22 cellular contexts compared by ENCODE assay signal in genomic region chr18:5984245-5984644, GRCh38.
"Had no signal": no experiment of that assay in that cellular context is flagged by ENCODE, and none has a peak within 500 bp of the region (broad histone marks: within the 10 kb centered on the region; RNA-seq: fewer than 3 reads in every experiment).

No MANE protein-coding gene starts in this region.

- DNase-seq: hypothalamus; immature natural killer cell; kidney; left colon; left lung; lower lobe of right lung; mammary epithelial cell; mesenchymal stem cell; naive thymus-derived CD8-positive, alpha-beta T cell; nucleus accumbens; pancreas; posterior cingulate gyrus; retina; right cardiac atrium; sigmoid colon; small intestine; spleen; stimulated activated CD4-positive, alpha-beta T cell treated with anti-CD3 and anti-CD28 coated beads, Interleukin-4, amount 100 ng/mL, for 24 hours; stimulated activated naive CD4-positive, alpha-beta T cell; tibial artery; trophoblast cell; upper lobe of right lung had no signal
